Comparison of ENCODE assay signal across 29 cellular contexts in the genomic region with DNA sequence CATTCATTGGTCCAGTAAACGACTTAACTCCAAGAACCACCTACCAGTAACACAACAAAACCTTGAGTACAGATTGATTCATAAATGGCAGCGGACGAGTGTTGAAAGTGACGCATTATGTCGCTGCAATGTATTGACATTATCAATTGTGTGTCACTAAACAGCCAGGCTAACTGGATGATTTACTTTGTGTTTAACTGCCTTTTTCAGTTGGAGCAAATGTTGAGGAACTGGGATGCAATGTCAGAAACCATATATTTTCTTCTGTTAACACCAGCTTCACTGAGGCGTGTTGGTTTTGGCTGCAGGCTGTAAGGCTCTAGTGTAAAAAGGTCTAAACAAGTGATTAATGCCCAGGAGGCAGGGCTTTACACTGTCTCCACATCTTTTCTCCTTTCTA.
A peak's percentile ranks its signal among the peaks of the same experiment; 100 is the strongest.
DNase-seq lines count a peak whose midpoint lies in the region; ATAC-seq, FAIRE-seq and TF ChIP-seq lines count a peak whose summit lies in the region.
"Had no signal": no experiment of that assay in that cellular context is flagged by ENCODE, and none has a peak within 500 bp of the region (broad histone marks: within the 10 kb centered on the region; RNA-seq: fewer than 3 reads in every experiment).

No MANE protein-coding gene starts in this region.

- POLR2A ChIA-PET in WTC11 (lab: Charles Lee) (no interaction called here), HepG2 (lab: Yijun Ruan, JAX) (no interaction called here)

- in situ Hi-C loops in HepG2 (cut with HindIII; ENCODE audit: extremely low pct_ligation_motif_present, low pct_unique_long_range_greater_than_20kb) (no loop called here), mammary epithelial cell (cut with MboI; ENCODE audit: low sequenced_read_pairs in 2 of 2) (loop anchor here (25.0 kb wide), 3 partner anchors 271 to 846 kb away; no protein-coding TSS in a partner anchor)

- peak overlapping the region; percentile 5 for H3K9ac ChIP-seq in HUES6 (ENCODE audit: low read length)
- H3K9ac ChIP-seq in HepG2 (ENCODE audit: insufficient read depth, low read depth, low read length), result no peak overlapping the region
- no peak overlapping the region for H3K9ac ChIP-seq in mammary epithelial cell (ENCODE audit: insufficient read depth, low read length)
- H3K9ac ChIP-seq: BLaER1 had no signal

- H3K27ac Mint-ChIP-seq in WTC11, result peak overlapping the region; percentile 92
- H3K27ac Mint-ChIP-seq in activated CD8-positive, alpha-beta memory T cell treated with anti-CD3 and anti-CD28 coated beads, Interleukin-2, amount 10 ng/mL, durations not matched to agents 7 days and 5 days, result no peak overlapping the region
- H3K27ac Mint-ChIP-seq: activated CD8-positive, alpha-beta T cell treated with anti-CD3 and anti-CD28 coated beads, Interleukin-2, amount 10 ng/mL, durations not matched to agents 7 days and 5 days; activated naive CD4-positive, alpha-beta T cell treated with anti-CD3 and anti-CD28 coated beads, Interleukin-2, amount 10 ng/mL, durations not matched to agents 7 days and 5 days; mesothelial cell of epicardium had no signal

- dilution Hi-C loops in mammary epithelial cell (cut with HindIII; ENCODE audit: low sequenced_read_pairs), result loop anchor here (25.0 kb wide), 1 partner anchor 596 kb away; no protein-coding TSS in a partner anchor

- CTCF ChIA-PET in WTC11 (lab: Charles Lee) (interaction anchor here (2.2 to 2.4 kb wide), 2 partner anchors 35 to 853 kb away, joined by 6 read pairs; no protein-coding TSS in a partner anchor), HepG2 (lab: Yijun Ruan, JAX; ENCODE audit: low intra/inter-chr PET ratio, low total read pairs) (no interaction called here), mammary epithelial cell (lab: Charles Lee; ENCODE audit: low non-redundant PET) (no interaction called here)
- CTCF ChIA-PET in activated CD8-positive, alpha-beta memory T cell treated with anti-CD3 and anti-CD28 coated beads, Interleukin-2, amount 10 ng/mL, durations not matched to agents 7 days and 5 days (lab: Charles Lee), result no interaction called here

- peak overlapping the region; percentile 92; the same call in 1 of the 2 replicates for H3K27ac ChIP-seq in HUES6 (ENCODE audit: low read depth, low read length)
- H3K27ac ChIP-seq in HepG2 (ENCODE audit: extremely low read length, insufficient read depth, low read length), result no peak overlapping the region
- no peak overlapping the region for H3K27ac ChIP-seq in testis
- H3K27ac ChIP-seq in mammary epithelial cell (ENCODE audit: insufficient read depth, low read depth, low read length), result no peak overlapping the region
- H3K27ac ChIP-seq: BLaER1, ovary, right atrium auricular region, SJSA1, spleen had no signal

- H3K4me1 Mint-ChIP-seq in WTC11, result peaks cover 74% of the 10 kb centered on the region
- peaks cover 37% of the 10 kb centered on the region for H3K4me1 Mint-ChIP-seq in activated CD8-positive, alpha-beta memory T cell treated with anti-CD3 and anti-CD28 coated beads, Interleukin-2, amount 10 ng/mL, durations not matched to agents 7 days and 5 days

- no peak for FAIRE-seq in HepG2 (lab: Jason Lieb, UNC)
- FAIRE-seq: colon, RCC 7860, urothelium cell line had no signal

- BruUV-seq in HepG2 (replicated peaks; lab: Mats Ljungman, UMichigan) (no TSS peak), mammary epithelial cell (replicated peaks; lab: Mats Ljungman, UMichigan) (no TSS peak)

- H3K36me3 ChIP-seq in HUES6 (ENCODE audit: control insufficient read depth, insufficient read depth, low read length) (no peaks in the 10 kb centered on the region), HepG2 (replicated peaks in 1 of 2; ENCODE audit: control insufficient read depth in 1 of 2, insufficient read depth in 2 of 2, low read length in 2 of 2) (no peaks in the 10 kb centered on the region), testis (ENCODE audit: low read depth, missing control alignments) (no peaks in the 10 kb centered on the region), mammary epithelial cell (ENCODE audit: insufficient read depth, low read length) (no peaks in the 10 kb centered on the region)
- H3K36me3 ChIP-seq: BLaER1, ovary, right atrium auricular region, SJSA1, spleen had no signal

- no peaks in the 10 kb centered on the region for H3K79me2 ChIP-seq in HepG2 (ENCODE audit: insufficient read depth, low read length)
- H3K79me2 ChIP-seq in mammary epithelial cell (ENCODE audit: insufficient read depth, low read length), result no peaks in the 10 kb centered on the region

- TF ChIP-seq CTCF in WTC11 (IDR thresholded peaks at IDR 0.05) (no peak), HepG2 (CRISPR knock-in tag; IDR thresholded peaks at IDR 0.05) (no peak), testis (IDR thresholded peaks at IDR 0.05) (no peak), mammary epithelial cell (conservative IDR thresholded peaks at IDR 0.05 in 1 of 2, IDR thresholded peaks at IDR 0.05 in 1 of 2; ENCODE audit: extremely low read depth in 1 of 2, insufficient read depth in 1 of 2, low read depth in 1 of 2, low read length in 2 of 2) (no peak)

- no peak overlapping the region for H3K4me3 Mint-ChIP-seq in WTC11
- no peak overlapping the region for H3K4me3 Mint-ChIP-seq in activated CD8-positive, alpha-beta memory T cell treated with anti-CD3 and anti-CD28 coated beads, Interleukin-2, amount 10 ng/mL, durations not matched to agents 7 days and 5 days
- H3K4me3 Mint-ChIP-seq: activated CD8-positive, alpha-beta T cell treated with anti-CD3 and anti-CD28 coated beads, Interleukin-2, amount 10 ng/mL, durations not matched to agents 7 days and 5 days; activated naive CD4-positive, alpha-beta T cell treated with anti-CD3 and anti-CD28 coated beads, Interleukin-2, amount 10 ng/mL, durations not matched to agents 7 days and 5 days; effector memory CD8-positive, alpha-beta T cell; immature natural killer cell; mesothelial cell of epicardium; naive thymus-derived CD8-positive, alpha-beta T cell had no signal

- ATAC-seq in WTC11 (no peak), HepG2 (no peak)
- ATAC-seq in activated CD8-positive, alpha-beta memory T cell treated with anti-CD3 and anti-CD28 coated beads, Interleukin-2, amount 10 ng/mL, durations not matched to agents 7 days and 5 days, result no peak
- ATAC-seq: activated CD8-positive, alpha-beta T cell treated with anti-CD3 and anti-CD28 coated beads, Interleukin-2, amount 10 ng/mL, durations not matched to agents 7 days and 5 days; effector memory CD8-positive, alpha-beta T cell; esophagus mucosa; left lobe of liver; naive thymus-derived CD8-positive, alpha-beta T cell had no signal

- DNase-seq in DMS153 treated with DMSO at 0.1 percent for 48 hours (lab: John Stamatoyannopoulos, UW; ENCODE audit: unreplicated experiment) (peak; percentile 37), NCI-H2227 (lab: John Stamatoyannopoulos, UW; ENCODE audit: unreplicated experiment) (peak; percentile 47), WTC11 (ENCODE audit: low spot score) (no peak), HepG2 (ENCODE audit: low spot score) (no peak), testis (no peak), mammary epithelial cell (no peak)
- no peak for DNase-seq in activated CD8-positive, alpha-beta memory T cell treated with anti-CD3 and anti-CD28 coated beads, Interleukin-2, amount 10 ng/mL, durations not matched to agents 7 days and 5 days
- DNase-seq: activated CD8-positive, alpha-beta T cell treated with anti-CD3 and anti-CD28 coated beads, Interleukin-2, amount 10 ng/mL, durations not matched to agents 7 days and 5 days; activated naive CD4-positive, alpha-beta T cell treated with anti-CD3 and anti-CD28 coated beads, Interleukin-2, amount 10 ng/mL, durations not matched to agents 7 days and 5 days; amniotic stem cell; effector memory CD8-positive, alpha-beta T cell; foreskin melanocyte; immature natural killer cell; naive thymus-derived CD8-positive, alpha-beta T cell; ovary; spleen; stimulated activated CD4-positive, alpha-beta T cell treated with anti-CD3 and anti-CD28 coated beads, Interleukin-4, amount 100 ng/mL, for 1 hour; stimulated activated naive CD4-positive, alpha-beta T cell; T-helper 1 cell had no signal

- H3K27me3 ChIP-seq in HUES6 (ENCODE audit: control insufficient read depth, insufficient read depth, low read length) (no peaks in the 10 kb centered on the region; the same call in 1 of the 2 replicates), HepG2 (ENCODE audit: control insufficient read depth in 1 of 2, insufficient read depth in 2 of 2, low read length in 2 of 2) (no peaks in the 10 kb centered on the region), testis (no peaks in the 10 kb centered on the region), mammary epithelial cell (ENCODE audit: insufficient read depth, low read length) (no peaks in the 10 kb centered on the region)
- H3K27me3 ChIP-seq: BLaER1, ovary, right atrium auricular region, SJSA1, spleen had no signal

- no peaks in the 10 kb centered on the region for H4K20me1 ChIP-seq in HepG2 (ENCODE audit: insufficient read depth, low read length)
- H4K20me1 ChIP-seq in mammary epithelial cell (ENCODE audit: insufficient read depth, low read length), result no peaks in the 10 kb centered on the region
- H4K20me1 ChIP-seq: BLaER1 had no signal

- H3K4me3 ChIP-seq in HUES6 (ENCODE audit: low read depth, low read length) (no peak overlapping the region), HepG2 (replicated peaks in 1 of 3; ENCODE audit: insufficient read depth in 1 of 3, low read depth in 2 of 3, low read length in 3 of 3) (no peak overlapping the region), testis (no peak overlapping the region), mammary epithelial cell (replicated peaks in 1 of 3; ENCODE audit: insufficient read depth in 1 of 3, low read depth in 2 of 3, low read length in 3 of 3) (no peak overlapping the region)
- H3K4me3 ChIP-seq: BLaER1, ovary, right atrium auricular region, SJSA1, spleen had no signal

- no peaks in the 10 kb centered on the region for H3K27me3 Mint-ChIP-seq in WTC11 (ENCODE audit: low read depth)
- H3K27me3 Mint-ChIP-seq in activated CD8-positive, alpha-beta memory T cell treated with anti-CD3 and anti-CD28 coated beads, Interleukin-2, amount 10 ng/mL, durations not matched to agents 7 days and 5 days, result no peaks in the 10 kb centered on the region
- H3K27me3 Mint-ChIP-seq: effector memory CD8-positive, alpha-beta T cell; naive thymus-derived CD8-positive, alpha-beta T cell had no signal

- H3K4me1 ChIP-seq in HUES6 (ENCODE audit: control insufficient read depth, insufficient read depth, low read length), result peaks cover 50% of the 10 kb centered on the region
- no peaks in the 10 kb centered on the region for H3K4me1 ChIP-seq in HepG2 (ENCODE audit: insufficient read depth, low read length)
- H3K4me1 ChIP-seq in testis, result no peaks in the 10 kb centered on the region
- H3K4me1 ChIP-seq in mammary epithelial cell (ENCODE audit: insufficient read depth, low read length), result no peaks in the 10 kb centered on the region

- no peak for TF ChIP-seq POLR2A in HepG2 (IDR thresholded peaks at IDR 0.05; ENCODE audit: insufficient read depth in 1 of 2, low read depth in 2 of 2, low read length in 2 of 2)
- TF ChIP-seq POLR2A in testis (IDR thresholded peaks at IDR 0.05), result no peak

- no peaks in the 10 kb centered on the region for H3K9me3 Mint-ChIP-seq in WTC11
- no peaks in the 10 kb centered on the region for H3K9me3 Mint-ChIP-seq in activated CD8-positive, alpha-beta memory T cell treated with anti-CD3 and anti-CD28 coated beads, Interleukin-2, amount 10 ng/mL, durations not matched to agents 7 days and 5 days (ENCODE audit: low read depth)
- H3K9me3 Mint-ChIP-seq: activated naive CD4-positive, alpha-beta T cell treated with anti-CD3 and anti-CD28 coated beads, Interleukin-2, amount 10 ng/mL, durations not matched to agents 7 days and 5 days; effector memory CD8-positive, alpha-beta T cell; immature natural killer cell; mesothelial cell of epicardium; naive thymus-derived CD8-positive, alpha-beta T cell had no signal

- TF ChIP-seq RAD21 in HepG2 (CRISPR knock-in tag; IDR thresholded peaks at IDR 0.05), result no peak

- H3K9me3 ChIP-seq in HUES6 (ENCODE audit: control insufficient read depth, insufficient read depth, low read depth, low read length) (no peaks in the 10 kb centered on the region), HepG2 (ENCODE audit: low read length) (no peaks in the 10 kb centered on the region), testis (no peaks in the 10 kb centered on the region), mammary epithelial cell (replicated peaks; ENCODE audit: insufficient read depth, low read length) (no peaks in the 10 kb centered on the region)
- H3K9me3 ChIP-seq: BLaER1, ovary, right atrium auricular region, SJSA1, spleen had no signal

- TF ChIP-seq EP300 in HepG2 (IDR thresholded peaks at IDR 0.05; ENCODE audit: low read depth in 2 of 2, low read length in 2 of 2) (no peak), HepG2 (CRISPR knock-in tag; IDR thresholded peaks at IDR 0.05; ENCODE audit: borderline replicate concordance) (no peak)

- H3K36me3 Mint-ChIP-seq in WTC11, result no peaks in the 10 kb centered on the region
- peaks cover 4% of the 10 kb centered on the region for H3K36me3 Mint-ChIP-seq in activated CD8-positive, alpha-beta memory T cell treated with anti-CD3 and anti-CD28 coated beads, Interleukin-2, amount 10 ng/mL, durations not matched to agents 7 days and 5 days
- H3K36me3 Mint-ChIP-seq: activated naive CD4-positive, alpha-beta T cell treated with anti-CD3 and anti-CD28 coated beads, Interleukin-2, amount 10 ng/mL, durations not matched to agents 7 days and 5 days; mesothelial cell of epicardium; naive thymus-derived CD8-positive, alpha-beta T cell had no signal

- H2AFZ ChIP-seq in HepG2 (ENCODE audit: low read length) (no peak overlapping the region), mammary epithelial cell (ENCODE audit: low read depth, low read length) (no peak overlapping the region)

- intact Hi-C loops in HepG2 (cut with micrococcal nuclease; ENCODE audit: unreplicated experiment), result no loop called here
- intact Hi-C loops in testis (cut with DNase I; ENCODE audit: low total_unique reads), result no loop called here
- intact Hi-C loops in mammary epithelial cell (cut with micrococcal nuclease), result no loop called here

- 92% methylated on average over 6 of the region's 6 CpGs for WGBS in HepG2 (ENCODE audit: low lambda C conversion rate)
- WGBS in testis, 2 donors, result 91 to 94% methylated on average over 6 of the region's 6 CpGs
- 90% methylated on average over 6 of the region's 6 CpGs for WGBS in mammary epithelial cell (ENCODE audit: low coverage, missing lambda C conversion rate)

- H3K4me2 ChIP-seq in HepG2 (ENCODE audit: low read depth, low read length) (no peak overlapping the region), mammary epithelial cell (ENCODE audit: insufficient read depth, low read depth, low read length) (no peak overlapping the region)
- H3K4me2 ChIP-seq: BLaER1 had no signal

Comparison
In these comparisons a context has a peak if more than half of its experiments do, and no peak if none do; other contexts are left out.
1. DNase-seq: peak in DMS153 treated with DMSO at 0.1 percent for 48 hours (single experiment) and NCI-H2227 (single experiment); none in WTC11 (single experiment), HepG2 (single experiment), activated CD8-positive, alpha-beta memory T cell treated with anti-CD3 and anti-CD28 coated beads, Interleukin-2, amount 10 ng/mL, durations not matched to agents 7 days and 5 days (single experiment), testis (single experiment) and mammary epithelial cell (single experiment).